Comparison of ENCODE assay signal across 10 cellular contexts in the genomic region with DNA sequence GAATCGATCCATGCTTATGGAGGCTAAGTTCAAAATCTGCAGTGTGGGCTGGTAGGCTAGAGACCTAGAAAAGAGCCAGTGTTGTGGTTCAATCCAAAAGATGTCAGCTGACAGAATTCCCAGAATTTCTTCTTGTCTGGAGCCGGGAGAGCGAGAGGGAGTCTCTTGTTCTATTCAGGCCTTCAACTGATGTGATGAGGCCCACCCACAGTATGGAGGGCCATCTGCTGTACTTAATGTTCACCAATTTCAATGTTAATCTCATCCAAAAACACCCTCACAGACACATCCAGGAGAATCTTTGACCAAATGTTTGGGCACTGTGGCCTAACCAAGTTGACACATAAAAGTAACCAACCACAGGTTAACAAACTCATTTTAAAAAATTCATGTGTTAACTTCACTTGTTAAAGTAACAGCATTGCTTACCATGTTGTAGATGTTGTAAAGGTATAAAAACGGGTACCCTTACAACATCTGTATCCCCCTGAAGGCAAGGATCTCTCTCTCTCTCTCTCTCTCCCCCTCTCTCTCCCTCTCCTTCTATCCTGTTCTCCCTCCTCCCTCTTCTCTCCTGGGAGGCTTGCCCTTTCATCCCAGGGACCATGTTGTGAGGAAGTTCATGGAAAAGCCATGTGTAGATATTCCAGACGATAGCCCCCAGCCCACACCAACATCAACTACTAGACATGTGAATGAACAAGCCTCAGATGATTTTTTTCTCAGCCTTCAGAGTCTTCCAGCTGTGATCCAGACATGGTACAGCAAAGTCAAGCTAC.
DNase-seq lines count a peak whose midpoint lies in the region; ATAC-seq, FAIRE-seq and TF ChIP-seq lines count a peak whose summit lies in the region.
"Had no signal": no experiment of that assay in that cellular context is flagged by ENCODE, and none has a peak within 500 bp of the region (broad histone marks: within the 10 kb centered on the region; RNA-seq: fewer than 3 reads in every experiment).

No MANE protein-coding gene starts in this region.

- in situ Hi-C loops in K562 (cut with MboI): no loop called here

- H3K27me3 ChIP-seq in heart left ventricle (no peaks in the 10 kb centered on the region), K562 (ENCODE audit: control insufficient read depth in 2 of 2, insufficient read depth in 2 of 2, low read length in 2 of 2) (no peaks in the 10 kb centered on the region), vagina (no peaks in the 10 kb centered on the region)

- intact Hi-C loops in heart left ventricle (cut with DNase I) (loop anchor here in 7 of 10 donors (1.0 to 5.0 kb wide), 6 partner anchors 23 to 74 kb away; a partner anchor contains a TSS), cardiac septum (cut with DNase I) (no loop called here), K562 (cut with micrococcal nuclease) (no loop called here), vagina (cut with DNase I) (loop anchor here (2.0 kb wide), 1 partner anchor 49 kb away; no protein-coding TSS in a partner anchor)

- peak overlapping the region; percentile 98 for H3K27ac Mint-ChIP-seq in natural killer cell treated with Interleukin-12 subunit alpha and Interleukin-12 subunit beta and Interleukin-15 and Interleukin-18, amount 100 ng/mL, for 72 hours

- H3K9me1 ChIP-seq in K562 (ENCODE audit: control insufficient read depth, insufficient read depth, low read length): no peaks in the 10 kb centered on the region

- H3K9me3 Mint-ChIP-seq in natural killer cell treated with Interleukin-12 subunit alpha and Interleukin-12 subunit beta and Interleukin-15 and Interleukin-18, amount 100 ng/mL, for 72 hours: no peaks in the 10 kb centered on the region

- no TSS peak for BruUV-seq in K562 (replicated peaks; lab: Mats Ljungman, UMichigan)

- H3K4me3 Mint-ChIP-seq in natural killer cell treated with Interleukin-12 subunit alpha and Interleukin-12 subunit beta and Interleukin-15 and Interleukin-18, amount 100 ng/mL, for 72 hours: peak overlapping the region; percentile 79

- H3K36me3 ChIP-seq in heart left ventricle (no peaks in the 10 kb centered on the region), K562 (ENCODE audit: control insufficient read depth, insufficient read depth, low read length) (no peaks in the 10 kb centered on the region), vagina (no peaks in the 10 kb centered on the region)

- TF ChIP-seq EP300 in K562 (IDR thresholded peaks at IDR 0.05; ENCODE audit: low read length): no peak

- peak overlapping the region in 1 of 2 experiments; percentile 21; a peak in 1 of 4 replicates for H3K9ac ChIP-seq in K562 (ENCODE audit: insufficient read depth in 1 of 2, low read depth in 2 of 2, low read length in 2 of 2)

- H3K27ac ChIP-seq in heart left ventricle: peak overlapping the region; percentile 89 to 98 (median 95)
- H3K27ac ChIP-seq in K562 (ENCODE audit: extremely low read depth, low read depth, low read length): no peak overlapping the region
- H3K27ac ChIP-seq in vagina: peak overlapping the region; percentile 92

- no peak for TF ChIP-seq CTCF in heart left ventricle (IDR thresholded peaks at IDR 0.05)
- no peak for TF ChIP-seq CTCF in K562 (IDR thresholded peaks at IDR 0.05 in 2 of 3, conservative IDR thresholded peaks at IDR 0.05 in 1 of 3; ENCODE audit: insufficient read depth in 2 of 3, low read depth in 1 of 3, low read length in 3 of 3)
- TF ChIP-seq CTCF in vagina (IDR thresholded peaks at IDR 0.05): no peak
- TF ChIP-seq CTCF in GM10248 (IDR thresholded peaks at IDR 0.05; ENCODE audit: control extremely low read depth, extremely low read depth, low read depth, missing control alignments): no peak

- POLR2A ChIA-PET in K562 (lab: Yijun Ruan, JAX): interaction anchor here (1.0 to 6.0 kb wide), 3 partner anchors 13 to 66 kb away, joined by 4 to 58 read pairs (median 20); a partner anchor contains a TSS
- POLR2A ChIA-PET in GM10248 (lab: Yijun Ruan, JAX): interaction anchor here (1.2 kb wide), 1 partner anchor 49 kb away, joined by 3 read pairs; no protein-coding TSS in a partner anchor

- no peaks in the 10 kb centered on the region for H3K79me2 ChIP-seq in K562 (ENCODE audit: control insufficient read depth, insufficient read depth, low read length)

- peak overlapping the region; percentile 72 for H2AFZ ChIP-seq in K562 (ENCODE audit: low read depth, low read length)

- peak overlapping the region in 1 of 12 donors; percentile 49 for H3K4me3 ChIP-seq in heart left ventricle
- H3K4me3 ChIP-seq in K562: no peak overlapping the region
- H3K4me3 ChIP-seq in vagina: no peak overlapping the region

- no peaks in the 10 kb centered on the region for H3K9me3 ChIP-seq in heart left ventricle
- H3K9me3 ChIP-seq in K562 (replicated peaks; ENCODE audit: control insufficient read depth, insufficient read depth, low read depth, low read length): no peaks in the 10 kb centered on the region
- H3K9me3 ChIP-seq in vagina: no peaks in the 10 kb centered on the region
- H3K9me3 ChIP-seq: Caco-2 had no signal

- H4K20me1 ChIP-seq in K562 (replicated peaks; ENCODE audit: control insufficient read depth, insufficient read depth, low read length): no peaks in the 10 kb centered on the region

- 61 to 68% (median 65%) methylated on average over 5 of the region's 5 CpGs for WGBS in heart left ventricle, 4 donors
- WGBS in K562 (ENCODE audit: insufficient coverage, low coverage, missing lambda C conversion rate): 52% methylated on average over 5 of the region's 5 CpGs

- TF ChIP-seq POLR2A in heart left ventricle (IDR thresholded peaks at IDR 0.05) (no peak), K562 (conservative IDR thresholded peaks at IDR 0.05) (no peak), vagina (IDR thresholded peaks at IDR 0.05) (no peak)

- peaks cover 25 to 32% of the 10 kb centered on the region in 2 donors for H3K4me1 Mint-ChIP-seq in natural killer cell treated with Interleukin-12 subunit alpha and Interleukin-12 subunit beta and Interleukin-15 and Interleukin-18, amount 100 ng/mL, for 72 hours (ENCODE audit: low read depth in 2 of 2)

- H3K27me3 Mint-ChIP-seq in natural killer cell treated with Interleukin-12 subunit alpha and Interleukin-12 subunit beta and Interleukin-15 and Interleukin-18, amount 100 ng/mL, for 72 hours: no peaks in the 10 kb centered on the region

- H3K36me3 Mint-ChIP-seq in natural killer cell treated with Interleukin-12 subunit alpha and Interleukin-12 subunit beta and Interleukin-15 and Interleukin-18, amount 100 ng/mL, for 72 hours: no peaks in the 10 kb centered on the region

- no peak overlapping the region for H3K4me2 ChIP-seq in K562 (ENCODE audit: insufficient read depth, low read length)

- H3K4me1 ChIP-seq in heart left ventricle: peaks cover 12 to 53% (median 33%) of the 10 kb centered on the region in 12 donors
- H3K4me1 ChIP-seq in K562 (replicated peaks in 1 of 2; ENCODE audit: control insufficient read depth in 2 of 2, insufficient read depth in 2 of 2, low read length in 2 of 2): peaks cover 15 to 22% of the 10 kb centered on the region in 2 experiments
- H3K4me1 ChIP-seq in vagina: peaks cover 29% of the 10 kb centered on the region

- DNase-seq in heart left ventricle (no peak), cardiac septum (ENCODE audit: low spot score) (no peak), K562 (ENCODE audit: extremely low read depth in 1 of 4, low spot score in 3 of 4) (no peak), vagina (ENCODE audit: extremely low spot score in 2 of 2) (no peak), GM10248 (ENCODE audit: extremely low spot score) (no peak), SK-N-DZ (ENCODE audit: low spot score) (no peak)
- no peak for DNase-seq in natural killer cell treated with Interleukin-12 subunit alpha and Interleukin-12 subunit beta and Interleukin-15 and Interleukin-18, amount 100 ng/mL, for 72 hours (ENCODE audit: low spot score)
- DNase-seq in effector CD4-positive, alpha-beta T cell: no peak
- DNase-seq: activated effector memory CD4-positive, alpha-beta T cell treated with Interleukin-2 at 50 U/mL for 16 hours; Caco-2 had no signal

- TF ChIP-seq RAD21 in K562 (CRISPR knock-in tag; conservative IDR thresholded peaks at IDR 0.05 in 1 of 2, IDR thresholded peaks at IDR 0.05 in 1 of 2): no peak

- no peak for FAIRE-seq in K562 (lab: Jason Lieb, UNC)

- CTCF ChIA-PET in K562 (lab: Yijun Ruan, JAX; ENCODE audit: low intra/inter-chr PET ratio): no interaction called here
- CTCF ChIA-PET in GM10248 (lab: Yijun Ruan, JAX): interaction anchor here (1.2 to 5.2 kb wide), 3 partner anchors 10 to 24 kb away, joined by 3 to 36 read pairs (median 4); no protein-coding TSS in a partner anchor

- ATAC-seq in heart left ventricle (no peak), K562 (no peak)
- ATAC-seq in natural killer cell treated with Interleukin-12 subunit alpha and Interleukin-12 subunit beta and Interleukin-15 and Interleukin-18, amount 100 ng/mL, for 72 hours: no peak

TF ChIP-seq in K562, 482 proteins besides CTCF, POLR2A, EP300 and RAD21:
- TF ChIP-seq CCNT2 (IDR thresholded peaks at IDR 0.05; ENCODE audit: borderline replicate concordance, extremely low read depth, insufficient read length, low read depth, low read length) (no peak), YY1 (IDR thresholded peaks at IDR 0.05; ENCODE audit: borderline replicate concordance in 1 of 3, control insufficient read depth in 1 of 3, extremely low read depth in 1 of 3, insufficient read depth in 3 of 3, insufficient read length in 1 of 3, insufficient replicate concordance in 2 of 3, low read depth in 1 of 3, low read length in 2 of 3) (peak in 1 of 3 experiments; percentile 14), FOXM1 (IDR thresholded peaks at IDR 0.05; ENCODE audit: low read depth) (peak; percentile 74), FOXM1 (CRISPR knock-in tag; IDR thresholded peaks at IDR 0.05; ENCODE audit: low read depth) (no peak), RBM25 (IDR thresholded peaks at IDR 0.05; ENCODE audit: low read depth, low read length, severe bottlenecking) (peak; percentile 76), ZNF134 (CRISPR knock-in tag; conservative IDR thresholded peaks at IDR 0.05) (peak; percentile 100), SP2 (IDR thresholded peaks at IDR 0.05; ENCODE audit: extremely low read depth, low read depth, low read length, poor library complexity, severe bottlenecking) (no peak), KAT7 (CRISPR knock-in tag; IDR thresholded peaks at IDR 0.05; ENCODE audit: borderline replicate concordance) (no peak)

Comparison
In these comparisons a context has a peak if more than half of its experiments do, and no peak if none do; other contexts are left out.
1. intact Hi-C loops: an anchor here in heart left ventricle (1.0 to 5.0 kb wide) and vagina (2.0 kb wide); none called in cardiac septum and K562.